Comparison of ENCODE assay signal across 24 cellular contexts in the genomic region with DNA sequence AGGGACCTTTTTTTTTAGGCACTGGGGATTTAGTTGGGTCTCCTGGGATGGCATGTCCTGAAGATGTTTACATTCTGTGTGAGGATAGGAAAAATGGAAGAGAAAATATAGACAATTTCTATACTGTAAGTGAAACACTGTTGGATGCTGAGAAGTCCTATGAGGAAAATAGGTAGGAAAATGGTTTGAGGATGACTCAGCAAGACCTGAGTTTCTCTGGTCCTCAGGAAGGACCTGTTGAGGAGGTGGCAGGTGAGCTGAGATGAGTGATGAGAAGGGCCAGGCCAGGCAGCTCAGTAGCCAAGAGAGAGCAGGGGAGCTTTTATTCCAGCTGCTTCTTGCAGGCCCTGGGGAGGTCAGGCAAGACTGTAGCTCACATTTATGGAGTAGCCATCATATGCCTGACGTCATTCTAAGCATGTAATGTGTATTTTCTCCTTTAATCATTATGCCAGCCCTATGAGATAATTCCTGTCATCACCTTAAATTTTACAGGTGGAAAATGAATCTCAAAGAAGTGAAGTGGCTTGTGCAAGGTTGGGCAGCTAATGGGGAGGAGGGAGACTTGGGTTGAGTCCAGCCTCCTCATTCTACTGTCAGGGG. TPM values are rescaled to one million over a fixed set of nuclear protein-coding genes. Genes with fewer than 3 reads are reported as not detected.
"Had no signal": no experiment of that assay in that cellular context is flagged by ENCODE, and none has a peak within 500 bp of the region (broad histone marks: within the 10 kb centered on the region; RNA-seq: fewer than 3 reads in every experiment).

No MANE protein-coding gene starts in this region.

- H3K36me3 Mint-ChIP-seq: naive thymus-derived CD8-positive, alpha-beta T cell; stimulated activated effector memory CD8-positive, alpha-beta T cell treated with anti-CD3 and anti-CD28 coated beads, Interleukin-12 subunit alpha, Interleukin-12 subunit beta, amount 100 ng/mL, for 72 hours had no signal

- H3K4me3 ChIP-seq: esophagus muscularis mucosa, gastrocnemius medialis, heart right ventricle, mucosa of descending colon, ovary, testis, tibial nerve had no signal

- H3K9me3 ChIP-seq: esophagus muscularis mucosa, gastrocnemius medialis, heart right ventricle, mucosa of descending colon, ovary, testis had no signal

- H3K4me1 Mint-ChIP-seq: naive thymus-derived CD8-positive, alpha-beta T cell; stimulated activated effector memory CD8-positive, alpha-beta T cell treated with anti-CD3 and anti-CD28 coated beads, Interleukin-12 subunit alpha, Interleukin-12 subunit beta, amount 100 ng/mL, for 72 hours; stimulated activated naive CD8-positive, alpha-beta T cell treated with anti-CD3 and anti-CD28 coated beads, Interleukin-15, amount 100 ng/mL, for 72 hours had no signal

- H3K27ac Mint-ChIP-seq: dendritic cell treated with granulocyte-macrophage colony-stimulating factor and Interleukin-4, amounts not matched to agents 40 ng/mL and 50 ng/mL, for 4 days; effector memory CD8-positive, alpha-beta T cell; naive thymus-derived CD8-positive, alpha-beta T cell; progenitor cell of endocrine pancreas; stimulated activated effector memory CD8-positive, alpha-beta T cell treated with anti-CD3 and anti-CD28 coated beads, Interleukin-12 subunit alpha, Interleukin-12 subunit beta, amount 100 ng/mL, for 72 hours had no signal

- H3K4me3 Mint-ChIP-seq: dendritic cell treated with granulocyte-macrophage colony-stimulating factor and Interleukin-4, amounts not matched to agents 40 ng/mL and 50 ng/mL, for 4 days; effector memory CD8-positive, alpha-beta T cell; naive thymus-derived CD8-positive, alpha-beta T cell; stimulated activated effector memory CD8-positive, alpha-beta T cell treated with anti-CD3 and anti-CD28 coated beads, Interleukin-12 subunit alpha, Interleukin-12 subunit beta, amount 100 ng/mL, for 72 hours; stimulated activated naive CD8-positive, alpha-beta T cell treated with anti-CD3 and anti-CD28 coated beads, Interleukin-15, amount 100 ng/mL, for 72 hours had no signal

- DNase-seq: effector memory CD8-positive, alpha-beta T cell; gastrocnemius medialis; heart right ventricle; hypothalamus; kidney glomerular epithelial cell; mammary epithelial cell; mucosa of descending colon; naive thymus-derived CD8-positive, alpha-beta T cell; ovary; right cardiac atrium; stimulated activated CD4-positive, alpha-beta T cell treated with anti-CD3 and anti-CD28 coated beads, Interleukin-4, amount 100 ng/mL, for 1 hour; stimulated activated CD8-positive, alpha-beta memory T cell treated with anti-CD3 and anti-CD28 coated beads, Interleukin-4, amount 100 ng/mL, for 48 hours; stimulated activated naive CD8-positive, alpha-beta T cell treated with anti-CD3 and anti-CD28 coated beads, Interleukin-15, amount 100 ng/mL, for 72 hours; testis had no signal

- H3K27me3 Mint-ChIP-seq: dendritic cell treated with granulocyte-macrophage colony-stimulating factor and Interleukin-4, amounts not matched to agents 40 ng/mL and 50 ng/mL, for 4 days; stimulated activated naive CD8-positive, alpha-beta T cell treated with anti-CD3 and anti-CD28 coated beads, Interleukin-15, amount 100 ng/mL, for 72 hours had no signal

- FAIRE-seq: colon, islet of Langerhans had no signal

- H3K4me1 ChIP-seq: esophagus muscularis mucosa, gastrocnemius medialis, heart right ventricle, testis, tibial nerve had no signal

- H3K27ac ChIP-seq: epithelial cell of prostate, esophagus muscularis mucosa, gastrocnemius medialis, heart right ventricle, ovary, testis, tibial nerve had no signal

- ATAC-seq: effector memory CD8-positive, alpha-beta T cell; gastrocnemius medialis; heart right ventricle; left lobe of liver; mucosa of descending colon; naive thymus-derived CD8-positive, alpha-beta T cell; right cardiac atrium; stimulated activated effector memory CD8-positive, alpha-beta T cell treated with anti-CD3 and anti-CD28 coated beads, Interleukin-12 subunit alpha, Interleukin-12 subunit beta, amount 100 ng/mL, for 72 hours; stimulated activated naive CD8-positive, alpha-beta T cell treated with anti-CD3 and anti-CD28 coated beads, Interleukin-15, amount 100 ng/mL, for 72 hours had no signal

- H3K9me3 Mint-ChIP-seq: dendritic cell treated with granulocyte-macrophage colony-stimulating factor and Interleukin-4, amounts not matched to agents 40 ng/mL and 50 ng/mL, for 4 days; effector memory CD8-positive, alpha-beta T cell; stimulated activated effector memory CD8-positive, alpha-beta T cell treated with anti-CD3 and anti-CD28 coated beads, Interleukin-12 subunit alpha, Interleukin-12 subunit beta, amount 100 ng/mL, for 72 hours; stimulated activated naive CD8-positive, alpha-beta T cell treated with anti-CD3 and anti-CD28 coated beads, Interleukin-15, amount 100 ng/mL, for 72 hours had no signal

RNA-seq across cellular contexts. Expression of a gene that starts 19.1 kb away (rescaled TPM):
- polyA plus RNA-seq: heart right ventricle; mammary epithelial cell; naive thymus-derived CD8-positive, alpha-beta T cell; neural cell; right cardiac atrium had no signal
